In the genomic region with DNA sequence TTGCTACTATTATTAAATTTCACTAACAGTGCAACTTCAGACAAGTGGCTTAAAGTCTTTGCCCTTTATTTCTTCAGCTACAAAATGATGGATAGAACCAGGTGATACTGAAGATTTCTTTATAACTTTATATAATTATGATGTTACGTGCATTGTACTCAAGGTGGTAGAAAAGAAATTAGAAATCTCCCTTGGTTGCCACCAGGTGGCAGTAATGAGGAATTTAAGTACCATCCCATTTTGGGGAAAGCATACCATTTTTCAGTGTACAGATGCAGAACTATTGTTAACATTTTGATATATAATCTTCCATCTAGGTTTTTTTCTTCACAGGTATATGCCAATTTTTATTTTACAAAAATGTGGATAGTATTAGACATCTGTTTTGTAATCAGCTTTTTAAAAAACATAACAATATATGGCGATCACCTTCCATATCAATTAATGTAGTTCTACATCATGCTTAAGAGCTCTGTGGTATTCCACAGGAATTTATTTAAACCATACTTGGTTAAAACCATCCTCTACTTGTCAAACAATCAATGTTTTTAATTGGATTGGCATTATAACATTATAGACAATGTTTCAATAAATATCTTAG, we compare ENCODE assay signal across 9 cellular contexts. TPM values are rescaled to one million over a fixed set of nuclear protein-coding genes. Genes with fewer than 3 reads are reported as not detected.
DNase-seq lines count a peak whose midpoint lies in the region; ATAC-seq and TF ChIP-seq lines count a peak whose summit lies in the region.
"Had no signal": no experiment of that assay in that cellular context is flagged by ENCODE, and none has a peak within 500 bp of the region (broad histone marks: within the 10 kb centered on the region; RNA-seq: fewer than 3 reads in every experiment).

No MANE protein-coding gene starts in this region.

- no peak overlapping the region for H3K4me3 Mint-ChIP-seq in HFFc6
- H3K4me3 Mint-ChIP-seq in activated naive CD8-positive, alpha-beta T cell treated with anti-CD3 and anti-CD28 coated beads for 36 hours, result no peak overlapping the region
- H3K4me3 Mint-ChIP-seq: CD8-positive, alpha-beta memory T cell had no signal

- peaks cover 3% of the 10 kb centered on the region for H3K27me3 Mint-ChIP-seq in HFFc6 (ENCODE audit: insufficient read depth)
- H3K27me3 Mint-ChIP-seq in activated naive CD8-positive, alpha-beta T cell treated with anti-CD3 and anti-CD28 coated beads for 36 hours, result no peaks in the 10 kb centered on the region
- H3K27me3 Mint-ChIP-seq: CD8-positive, alpha-beta memory T cell had no signal

- H3K27ac Mint-ChIP-seq in HFFc6, result no peak overlapping the region
- no peak overlapping the region for H3K27ac Mint-ChIP-seq in activated naive CD8-positive, alpha-beta T cell treated with anti-CD3 and anti-CD28 coated beads for 36 hours
- H3K27ac Mint-ChIP-seq: CD8-positive, alpha-beta memory T cell had no signal

- DNase-seq in NCI-H2029 treated with DMSO at 0.1 percent for 48 hours (lab: John Stamatoyannopoulos, UW) (peak; percentile 6), NCI-H2029 (lab: John Stamatoyannopoulos, UW) (no peak), HFFc6 (peak; percentile 20), fibroblast of pulmonary artery (ENCODE audit: low read depth) (peak; percentile 84), pons (ENCODE audit: low spot score) (peak; percentile 49), islet precursor cell (no peak)
- no peak for DNase-seq in activated naive CD8-positive, alpha-beta T cell treated with anti-CD3 and anti-CD28 coated beads for 36 hours

- TF ChIP-seq CTCF in HFFc6 (IDR thresholded peaks at IDR 0.05) (peak; percentile 90), fibroblast of pulmonary artery (IDR thresholded peaks at IDR 0.05; ENCODE audit: low read length, missing control alignments) (peak; percentile 60)

- ATAC-seq in SK-N-SH treated with all-trans-retinoic acid at 6 μM for 48 hours, result peak; percentile 60; the same call in 1 of the 3 replicates

- peaks cover 19% of the 10 kb centered on the region for H3K9me3 Mint-ChIP-seq in HFFc6
- peaks cover 2% of the 10 kb centered on the region for H3K9me3 Mint-ChIP-seq in activated naive CD8-positive, alpha-beta T cell treated with anti-CD3 and anti-CD28 coated beads for 36 hours

- peaks cover 37% of the 10 kb centered on the region for H3K36me3 Mint-ChIP-seq in HFFc6 (ENCODE audit: low read depth)
- peaks cover 46% of the 10 kb centered on the region for H3K36me3 Mint-ChIP-seq in activated naive CD8-positive, alpha-beta T cell treated with anti-CD3 and anti-CD28 coated beads for 36 hours

- no peak overlapping the region for H3K4me3 ChIP-seq in fibroblast of pulmonary artery (replicated peaks; ENCODE audit: low read depth, low read length)

- peaks cover 19% of the 10 kb centered on the region for H3K4me1 Mint-ChIP-seq in HFFc6 (ENCODE audit: low read depth)
- H3K4me1 Mint-ChIP-seq in activated naive CD8-positive, alpha-beta T cell treated with anti-CD3 and anti-CD28 coated beads for 36 hours, result peaks cover 13% of the 10 kb centered on the region

TF ChIP-seq in SK-N-SH treated with all-trans-retinoic acid at 6 μM for 48 hours, 23 proteins besides CTCF, POLR2A, EP300 and RAD21:
- no peak for TF ChIP-seq ZNF8 (CRISPR knock-in tag; IDR thresholded peaks at IDR 0.05)
- TF ChIP-seq ISL1 (CRISPR knock-in tag; IDR thresholded peaks at IDR 0.05), result no peak
- no peak for TF ChIP-seq TOX (CRISPR knock-in tag; IDR thresholded peaks at IDR 0.05; ENCODE audit: borderline replicate concordance)
- TF ChIP-seq CSRNP3 (CRISPR knock-in tag; IDR thresholded peaks at IDR 0.05), result no peak
- no peak for TF ChIP-seq PPARA (CRISPR knock-in tag; IDR thresholded peaks at IDR 0.05; ENCODE audit: borderline replicate concordance)
- TF ChIP-seq ZNF565 (CRISPR knock-in tag; conservative IDR thresholded peaks at IDR 0.05; ENCODE audit: low read depth), result no peak
- TF ChIP-seq ZNF70 (CRISPR knock-in tag; IDR thresholded peaks at IDR 0.05), result no peak
- no peak for TF ChIP-seq ESRRG (CRISPR knock-in tag; IDR thresholded peaks at IDR 0.05)
- TF ChIP-seq CSDC2 (CRISPR knock-in tag; IDR thresholded peaks at IDR 0.05), result no peak
- no peak for TF ChIP-seq ZFP3 (CRISPR knock-in tag; IDR thresholded peaks at IDR 0.05)
- no peak for TF ChIP-seq BACH2 (CRISPR knock-in tag; IDR thresholded peaks at IDR 0.05; ENCODE audit: borderline replicate concordance)
- TF ChIP-seq CREB5 (CRISPR knock-in tag; IDR thresholded peaks at IDR 0.05; ENCODE audit: low read depth), result no peak

RNA-seq across cellular contexts. Expression of gene RAB33B, which starts 37.7 kb away (rescaled TPM):
- total RNA-seq in HFFc6 (2021; fragmentation: NEBNext Ultra II Directional; extraction: Animal tissue kit (Norgen Biotek cat#: 25700)), result 1 to 10 TPM; 3.7 to 5.6 (median 4.8) TPM
- 1 to 10 TPM; 6.5 to 6.6 TPM for total RNA-seq in activated naive CD8-positive, alpha-beta T cell treated with anti-CD3 and anti-CD28 coated beads for 36 hours

Comparison
In these comparisons a context has a peak if more than half of its experiments do, and no peak if none do; other contexts are left out.
1. DNase-seq: peak in NCI-H2029 treated with DMSO at 0.1 percent for 48 hours (single experiment), HFFc6 (single experiment), fibroblast of pulmonary artery (single experiment) and pons (single experiment); none in NCI-H2029 (single experiment), activated naive CD8-positive, alpha-beta T cell treated with anti-CD3 and anti-CD28 coated beads for 36 hours (single experiment) and islet precursor cell (single experiment).